In the genomic region with DNA sequence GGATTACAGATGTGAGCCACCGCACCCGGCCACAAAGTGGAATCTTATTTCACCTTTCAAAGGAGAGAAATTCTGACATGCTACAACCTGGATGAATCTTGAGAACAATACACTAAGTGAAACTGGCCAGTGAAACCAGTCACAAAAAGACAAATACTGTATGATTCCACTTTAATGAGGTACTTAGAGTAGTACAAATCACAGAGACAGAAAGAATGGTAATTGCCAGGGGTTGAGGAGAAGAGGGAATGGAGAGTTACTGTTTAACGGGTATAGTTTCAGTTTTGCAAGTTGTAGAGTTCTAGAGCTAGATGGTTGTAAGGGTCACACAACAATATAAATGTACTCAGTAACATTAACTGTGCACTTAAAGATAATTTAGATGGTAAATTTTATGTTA, we compare ENCODE assay signal across 17 cellular contexts.
"Had no signal": no experiment of that assay in that cellular context is flagged by ENCODE, and none has a peak within 500 bp of the region (broad histone marks: within the 10 kb centered on the region; RNA-seq: fewer than 3 reads in every experiment).

No MANE protein-coding gene starts in this region.

- H3K27ac Mint-ChIP-seq: naive thymus-derived CD4-positive, alpha-beta T cell; stimulated activated effector memory CD8-positive, alpha-beta T cell treated with anti-CD3 and anti-CD28 coated beads, Interleukin-12 subunit alpha, Interleukin-12 subunit beta, amount 100 ng/mL, for 72 hours had no signal

- H3K4me2 ChIP-seq: smooth muscle cell had no signal

- ATAC-seq: left colon; naive thymus-derived CD4-positive, alpha-beta T cell; stimulated activated effector memory CD8-positive, alpha-beta T cell treated with anti-CD3 and anti-CD28 coated beads, Interleukin-12 subunit alpha, Interleukin-12 subunit beta, amount 100 ng/mL, for 72 hours; stimulated activated naive CD8-positive, alpha-beta T cell treated with anti-CD3 and anti-CD28 coated beads, Interleukin-15, Interleukin-2, amounts not matched to agents 100 U/mL and 50 U/mL, for 24 hours; upper lobe of right lung had no signal

- H3K27me3 Mint-ChIP-seq: naive thymus-derived CD4-positive, alpha-beta T cell had no signal

- FAIRE-seq: colon had no signal

- H3K9me3 ChIP-seq: esophagus squamous epithelium, neutrophil, right atrium auricular region, tibial nerve, upper lobe of right lung, vagina had no signal

- H3K36me3 Mint-ChIP-seq: stimulated activated effector memory CD8-positive, alpha-beta T cell treated with anti-CD3 and anti-CD28 coated beads, Interleukin-12 subunit alpha, Interleukin-12 subunit beta, amount 100 ng/mL, for 72 hours had no signal

- H3K4me3 Mint-ChIP-seq: naive thymus-derived CD4-positive, alpha-beta T cell; stimulated activated effector memory CD8-positive, alpha-beta T cell treated with anti-CD3 and anti-CD28 coated beads, Interleukin-12 subunit alpha, Interleukin-12 subunit beta, amount 100 ng/mL, for 72 hours had no signal

- H3K4me1 ChIP-seq: vagina had no signal

- H3K9me3 Mint-ChIP-seq: stimulated activated effector memory CD8-positive, alpha-beta T cell treated with anti-CD3 and anti-CD28 coated beads, Interleukin-12 subunit alpha, Interleukin-12 subunit beta, amount 100 ng/mL, for 72 hours had no signal

- H3K27ac ChIP-seq: esophagus squamous epithelium, neutrophil, right atrium auricular region, tibial nerve, upper lobe of right lung, vagina had no signal

- DNase-seq: dermis blood vessel endothelial cell; esophagus squamous epithelium; foreskin fibroblast; left colon; mesendoderm; naive thymus-derived CD4-positive, alpha-beta T cell; stimulated activated CD4-positive, alpha-beta T cell treated with anti-CD3 and anti-CD28 coated beads, Interleukin-4, amount 100 ng/mL, for 1 hour; stimulated activated CD8-positive, alpha-beta memory T cell treated with anti-CD3 and anti-CD28 coated beads, Interleukin-4, amount 100 ng/mL, for 48 hours; stimulated activated naive CD8-positive, alpha-beta T cell treated with anti-CD3 and anti-CD28 coated beads, Interleukin-15, Interleukin-2, amounts not matched to agents 100 U/mL and 50 U/mL, for 24 hours; upper lobe of right lung had no signal

- H3K36me3 ChIP-seq: neutrophil, right atrium auricular region, tibial nerve, upper lobe of right lung, vagina had no signal

- H3K4me3 ChIP-seq: esophagus squamous epithelium, right atrium auricular region, smooth muscle cell, tibial nerve, upper lobe of right lung, vagina had no signal

- H3K27me3 ChIP-seq: esophagus squamous epithelium, neutrophil, right atrium auricular region, tibial nerve, upper lobe of right lung, vagina had no signal
